Comparison of ENCODE assay signal across 9 cellular contexts in the genomic region with DNA sequence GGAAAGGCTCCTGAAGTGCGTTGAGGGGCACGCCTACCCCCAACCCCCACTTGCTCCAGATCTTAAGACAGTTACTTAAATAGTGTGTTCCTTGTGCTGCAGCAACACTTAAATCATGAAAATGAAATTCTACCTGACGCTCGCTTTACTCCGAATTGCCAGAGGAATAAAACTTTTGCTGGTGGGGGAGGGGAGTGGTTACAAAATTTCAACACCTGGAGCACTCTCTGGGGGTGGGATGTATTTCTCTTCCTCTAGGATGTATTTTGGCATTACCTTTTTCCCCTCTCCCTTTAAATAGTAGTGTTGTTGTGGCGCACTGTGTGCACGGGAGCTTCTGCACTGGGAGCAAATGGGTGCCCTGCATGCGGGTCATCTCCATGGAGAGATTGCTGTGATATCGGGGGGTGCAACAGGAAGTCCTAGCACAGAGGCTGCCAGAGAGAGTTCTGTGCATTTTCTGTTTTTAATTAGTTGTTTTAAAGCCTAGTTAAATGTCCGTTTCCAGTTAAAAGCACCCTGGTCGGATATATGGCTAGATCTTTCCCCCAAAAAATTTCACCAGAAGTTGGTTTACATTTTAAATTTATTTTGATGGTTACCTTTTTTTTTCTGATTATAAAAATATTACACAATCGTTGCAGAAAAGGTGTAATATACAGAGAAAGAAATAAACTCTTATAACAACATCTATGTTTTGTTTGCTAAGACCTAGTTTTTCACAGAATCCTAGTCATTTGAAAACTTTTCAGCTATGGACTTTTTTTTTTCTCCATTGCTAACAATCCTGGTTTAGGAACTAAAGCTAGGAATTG.
A peak's percentile ranks its signal among the peaks of the same experiment; 100 is the strongest.
DNase-seq lines count a peak whose midpoint lies in the region; ATAC-seq and TF ChIP-seq lines count a peak whose summit lies in the region.
"Had no signal": no experiment of that assay in that cellular context is flagged by ENCODE, and none has a peak within 500 bp of the region (broad histone marks: within the 10 kb centered on the region; RNA-seq: fewer than 3 reads in every experiment).

No MANE protein-coding gene starts in this region.

- H3K9me3 Mint-ChIP-seq in HFFc6 (no peaks in the 10 kb centered on the region), brain (no peaks in the 10 kb centered on the region)

- DNase-seq in AG10803 (ENCODE audit: low read depth) (peak; percentile 60), HFFc6 (peak; percentile 56), lung (ENCODE audit: low spot score) (no peak), substantia nigra (lab: John Stamatoyannopoulos, UW) (no peak), hypothalamus (lab: John Stamatoyannopoulos, UW) (no peak), GDM1 (lab: John Stamatoyannopoulos, UW) (no peak)

- peak overlapping the region; percentile 73 for H3K4me3 ChIP-seq in AG10803 (ENCODE audit: low read length)
- peak overlapping the region; percentile 46 for H3K4me3 ChIP-seq in lung

- 12 to 14% methylated on average over 12 of the region's 12 CpGs for WGBS in lung, 2 donors

- H3K27me3 ChIP-seq in lung (ENCODE audit: control insufficient read depth, insufficient read depth), result no peaks in the 10 kb centered on the region

- H3K36me3 ChIP-seq in lung (ENCODE audit: control insufficient read depth in 2 of 2, insufficient read depth in 2 of 2, low read length in 2 of 2), result no peaks in the 10 kb centered on the region

- peak overlapping the region; percentile 89 for H3K27ac Mint-ChIP-seq in HFFc6
- peak overlapping the region; percentile 78 to 98 (median 91) for H3K27ac Mint-ChIP-seq in brain

- H3K9me3 ChIP-seq in lung (ENCODE audit: control insufficient read depth in 2 of 2, insufficient read depth in 1 of 2, low read length in 1 of 2), result no peaks in the 10 kb centered on the region

- H3K4me1 Mint-ChIP-seq in HFFc6 (ENCODE audit: low read depth), result peaks cover 65% of the 10 kb centered on the region
- H3K4me1 Mint-ChIP-seq in brain, result peaks cover 64% of the 10 kb centered on the region

- H3K36me3 Mint-ChIP-seq in HFFc6 (ENCODE audit: low read depth), result peaks cover 13% of the 10 kb centered on the region
- H3K36me3 Mint-ChIP-seq in brain, result no peaks in the 10 kb centered on the region

- H3K4me1 ChIP-seq in lung (ENCODE audit: control insufficient read depth in 2 of 2, insufficient read depth in 2 of 2, low read length in 2 of 2), result peaks cover 2 to 8% of the 10 kb centered on the region in 2 donors

- TF ChIP-seq CTCF in AG10803 (conservative IDR thresholded peaks at IDR 0.05; ENCODE audit: low read length) (no peak), HFFc6 (IDR thresholded peaks at IDR 0.05) (no peak), brain (conservative IDR thresholded peaks at IDR 0.05) (no peak), lung (IDR thresholded peaks at IDR 0.05; ENCODE audit: control extremely low read depth, extremely low read depth) (no peak)

- no peak for ATAC-seq in lung (ENCODE audit: insufficient read depth, low FRiP score)
- ATAC-seq in HG03108 (IDR thresholded peaks at IDR 0.05; ENCODE audit: unreplicated experiment), result no peak

- H3K27me3 Mint-ChIP-seq in HFFc6 (ENCODE audit: insufficient read depth) (peaks cover 5% of the 10 kb centered on the region), brain (peaks cover 11% of the 10 kb centered on the region)

- H3K4me3 Mint-ChIP-seq in HFFc6, result peak overlapping the region; percentile 92
- H3K4me3 Mint-ChIP-seq in brain, result peak overlapping the region; percentile 86 to 99 (median 93)

- H3K27ac ChIP-seq in lung (ENCODE audit: low read depth in 1 of 2, low read length in 1 of 2) (peak overlapping the region in 1 of 2 donors; percentile 62), substantia nigra (ENCODE audit: low read depth, low read length, poor library complexity, severe bottlenecking) (no peak overlapping the region)
- H3K27ac ChIP-seq: HL-60 had no signal

Comparison
In these comparisons a context has a peak if more than half of its experiments do, and no peak if none do; other contexts are left out.
1. DNase-seq: peak in AG10803 (single experiment) and HFFc6 (single experiment); none in lung (single experiment), substantia nigra (0 of 49), hypothalamus (0 of 51) and GDM1 (single experiment).